Comparison of ENCODE assay signal across 9 cellular contexts in genomic region chr2:231405601-231406367, GRCh38. TPM values are rescaled to one million over a fixed set of nuclear protein-coding genes. Genes with fewer than 3 reads are reported as not detected.
A peak's percentile ranks its signal among the peaks of the same experiment; 100 is the strongest.
DNase-seq lines count a peak whose midpoint lies in the region; ATAC-seq and TF ChIP-seq lines count a peak whose summit lies in the region.
"Not testable (repeated sequence)": the region's sequence is repeated elsewhere in the genome, so short reads cannot be mapped to it uniquely, and the experiment has no call there.
"Had no signal": no experiment of that assay in that cellular context is flagged by ENCODE, and none has a peak within 500 bp of the region (broad histone marks: within the 10 kb centered on the region; RNA-seq: fewer than 3 reads in every experiment).

No MANE protein-coding gene starts in this region.

- peaks cover 12 to 23% (median 16%) of the 10 kb centered on the region in 7 donors for H3K9me3 Mint-ChIP-seq in CD14-positive monocyte
- H3K9me3 Mint-ChIP-seq in T-cell; osteocyte (ENCODE audit: unreplicated experiment); stimulated activated naive CD8-positive, alpha-beta T cell treated with anti-CD3 and anti-CD28 coated beads, Interleukin-15, amount 100 ng/mL, for 72 hours: not testable (repeated sequence)

- not testable (repeated sequence) for H3K27me3 Mint-ChIP-seq in CD14-positive monocyte (ENCODE audit: low read depth in 3 of 3); osteocyte (ENCODE audit: unreplicated experiment)
- H3K27me3 Mint-ChIP-seq in T-cell: peaks cover 16 to 17% of the 10 kb centered on the region in 2 donors
- peaks cover 17% of the 10 kb centered on the region for H3K27me3 Mint-ChIP-seq in stimulated activated naive CD8-positive, alpha-beta T cell treated with anti-CD3 and anti-CD28 coated beads, Interleukin-15, amount 100 ng/mL, for 72 hours

- not testable (repeated sequence) for DNase-seq in CD14-positive monocyte (ENCODE audit: low spot score); HFF-Myc (ENCODE audit: extremely low read depth, low read depth); dorsolateral prefrontal cortex; osteocyte (ENCODE audit: extremely low spot score, unreplicated experiment)
- DNase-seq in T-cell (peak in 5 of 34 experiments; percentile 12 to 43 (median 20)), islet precursor cell (peak; percentile 55)
- DNase-seq in activated gamma-delta T cell treated with anti-CD3 and anti-CD28 coated beads, Interleukin-2, amount 50 U/mL, for 16 hours (ENCODE audit: low read depth): peak; percentile 24
- peak in 1 of 2 donors; percentile 54 for DNase-seq in stimulated activated naive CD8-positive, alpha-beta T cell treated with anti-CD3 and anti-CD28 coated beads, Interleukin-15, amount 100 ng/mL, for 72 hours

- ATAC-seq in T-cell (replicated peaks in 1 of 4): peak in 2 of 4 experiments; percentile 40 to 48
- peak; percentile 72 for ATAC-seq in stimulated activated naive CD8-positive, alpha-beta T cell treated with anti-CD3 and anti-CD28 coated beads, Interleukin-15, amount 100 ng/mL, for 72 hours

- H3K27ac Mint-ChIP-seq in CD14-positive monocyte; T-cell; osteocyte (ENCODE audit: unreplicated experiment): not testable (repeated sequence)
- peak overlapping the region in 1 of 2 donors; percentile 85 for H3K27ac Mint-ChIP-seq in stimulated activated naive CD8-positive, alpha-beta T cell treated with anti-CD3 and anti-CD28 coated beads, Interleukin-15, amount 100 ng/mL, for 72 hours

- H3K4me3 ChIP-seq in HFF-Myc (replicated peaks; ENCODE audit: low read depth, low read length); dorsolateral prefrontal cortex: not testable (repeated sequence)

- peaks cover 10% of the 10 kb centered on the region for H3K4me1 Mint-ChIP-seq in CD14-positive monocyte
- H3K4me1 Mint-ChIP-seq in T-cell: peaks cover 16 to 20% (median 19%) of the 10 kb centered on the region in 3 donors
- not testable (repeated sequence) for H3K4me1 Mint-ChIP-seq in osteocyte (ENCODE audit: unreplicated experiment)
- H3K4me1 Mint-ChIP-seq in stimulated activated naive CD8-positive, alpha-beta T cell treated with anti-CD3 and anti-CD28 coated beads, Interleukin-15, amount 100 ng/mL, for 72 hours: peaks cover 24% of the 10 kb centered on the region

- not testable (repeated sequence) for H3K36me3 Mint-ChIP-seq in CD14-positive monocyte; T-cell; osteocyte (ENCODE audit: unreplicated experiment)

- POLR2A ChIA-PET in T-cell (lab: Charles Lee): interaction anchor here in 1 of 2 donors (0.6 kb wide), 1 partner anchor 337 kb away, joined by 3 read pairs; no protein-coding TSS in a partner anchor

- H3K27me3 ChIP-seq in dorsolateral prefrontal cortex: not testable (repeated sequence)

- peak overlapping the region in 2 of 59 donors; percentile 52 to 64 for H3K27ac ChIP-seq in dorsolateral prefrontal cortex

- intact Hi-C loops in CD14-positive monocyte (cut with micrococcal nuclease): not testable (repeated sequence)
- intact Hi-C loops in dorsolateral prefrontal cortex (cut with DNase I): loop anchor here in 1 of 2 donors (5.0 kb wide), 1 partner anchor 108 kb away; no protein-coding TSS in a partner anchor

- TF ChIP-seq CTCF in CD14-positive monocyte (IDR thresholded peaks at IDR 0.05) (peak; percentile 77), HFF-Myc (IDR thresholded peaks at IDR 0.05; ENCODE audit: low read depth, low read length, missing control alignments) (peak; percentile 28), dorsolateral prefrontal cortex (IDR thresholded peaks at IDR 0.05 in 54 of 56, conservative IDR thresholded peaks at IDR 0.05 in 2 of 56; ENCODE audit: low read depth in 1 of 56, partially characterized antibody in 56 of 56) (peak; percentile 43 to 77 (median 67)), osteocyte (IDR thresholded peaks at IDR 0.05) (peak; percentile 66)

- CTCF ChIA-PET in T-cell (lab: Charles Lee): interaction anchor here in 1 of 2 donors (0.7 to 1.3 kb wide), 2 partner anchors 14 to 21 kb away, joined by 3 to 4 read pairs; no protein-coding TSS in a partner anchor

- not testable (repeated sequence) for H3K4me3 Mint-ChIP-seq in CD14-positive monocyte; osteocyte (ENCODE audit: unreplicated experiment)
- H3K4me3 Mint-ChIP-seq in T-cell: peak overlapping the region in 2 of 3 donors; percentile 13 to 15
- peak overlapping the region; percentile 53 to 75 for H3K4me3 Mint-ChIP-seq in stimulated activated naive CD8-positive, alpha-beta T cell treated with anti-CD3 and anti-CD28 coated beads, Interleukin-15, amount 100 ng/mL, for 72 hours

RNA-seq across cellular contexts. Expression of gene B3GNT7, which starts 10.3 kb away (rescaled TPM):
- not detected for polyA plus RNA-seq in CD14-positive monocyte
- 1 to 10 TPM in 1 of 5 donors, under 1 TPM in 4; 0.30 to 2.0 (median 0.68) TPM for total RNA-seq in T-cell
- 10 to 100 TPM in 9 of 120 experiments, 1 to 10 TPM in 111; 2.1 to 13.9 (median 5.9) TPM for total RNA-seq in dorsolateral prefrontal cortex
- total RNA-seq in osteocyte: 1.1 and 1.5 TPM in 2 replicates
- total RNA-seq: myocyte had no signal

RNA-seq across cellular contexts. Expression of gene NCL, which starts 58.5 kb away (rescaled TPM):
- polyA plus RNA-seq in CD14-positive monocyte: 100 to 1,000 TPM; 106 to 143 TPM
- 100 to 1,000 TPM; 358 to 468 (median 397) TPM for total RNA-seq in T-cell
- total RNA-seq in dorsolateral prefrontal cortex: 100 to 1,000 TPM; 239 to 396 (median 335) TPM
- total RNA-seq in osteocyte: 407 and 421 TPM in 2 replicates
